10 cellular contexts compared by ENCODE assay signal in the genomic region with DNA sequence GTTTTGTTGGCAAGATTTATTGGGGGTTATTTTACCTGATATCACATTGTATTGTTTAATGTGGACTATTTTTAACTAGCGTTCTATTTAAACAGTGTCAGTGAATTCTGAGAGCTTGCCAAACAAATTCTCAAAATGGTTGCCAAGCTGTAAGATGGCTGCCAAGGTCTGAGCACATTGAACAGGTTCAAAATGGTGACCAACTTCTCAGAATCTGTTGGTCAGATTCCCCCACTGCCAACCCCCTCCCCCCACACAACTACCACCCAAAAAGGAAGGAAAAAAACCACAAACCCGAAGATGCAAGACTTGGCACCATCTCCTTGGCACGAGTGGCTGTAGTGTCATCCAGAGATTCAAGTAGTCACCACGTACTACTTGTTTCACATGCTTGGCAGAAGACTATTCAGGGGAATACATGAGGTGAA.
DNase-seq lines count a peak whose midpoint lies in the region; ATAC-seq, FAIRE-seq and TF ChIP-seq lines count a peak whose summit lies in the region.
"Had no signal": no experiment of that assay in that cellular context is flagged by ENCODE, and none has a peak within 500 bp of the region (broad histone marks: within the 10 kb centered on the region; RNA-seq: fewer than 3 reads in every experiment).

No MANE protein-coding gene starts in this region.

- peak; percentile 3 for DNase-seq in NB4 (ENCODE audit: low read depth)
- no peak for DNase-seq in GM12878 (ENCODE audit: low read depth, low spot score)
- DNase-seq in left colon, result peak; percentile 42 to 44
- no peak for DNase-seq in Caco-2
- no peak for DNase-seq in pons (ENCODE audit: low spot score)
- DNase-seq in dedifferentiated amniotic fluid mesenchymal stem cell (ENCODE audit: extremely low spot score), result no peak
- DNase-seq in natural killer cell treated with Interleukin-12 subunit alpha and Interleukin-12 subunit beta and Interleukin-15 and Interleukin-18, amount 100 ng/mL, for 72 hours (ENCODE audit: low spot score), result no peak
- DNase-seq: activated CD4-positive, alpha-beta T cell treated with anti-CD3 and anti-CD28 coated beads for 4 hours had no signal

- no peak for TF ChIP-seq RAD21 in GM12878 (IDR thresholded peaks at IDR 0.05; ENCODE audit: insufficient read depth, low read depth, low read length)

- H3K27me3 ChIP-seq in GM12878 (replicated peaks in 1 of 2; ENCODE audit: control insufficient read depth in 2 of 2, insufficient read depth in 2 of 2, low read length in 1 of 2) (no peaks in the 10 kb centered on the region), subcutaneous abdominal adipose tissue (ENCODE audit: control insufficient read depth in 5 of 5, insufficient read depth in 4 of 5, low read length in 5 of 5) (no peaks in the 10 kb centered on the region), Caco-2 (replicated peaks; ENCODE audit: control insufficient read depth, insufficient read depth, low read length) (no peaks in the 10 kb centered on the region)

- H3K79me2 ChIP-seq in GM12878 (ENCODE audit: control insufficient read depth, insufficient read depth, low read length), result no peaks in the 10 kb centered on the region

- no peak overlapping the region for H3K4me3 Mint-ChIP-seq in Caco-2 (ENCODE audit: unreplicated experiment)
- no peak overlapping the region for H3K4me3 Mint-ChIP-seq in natural killer cell treated with Interleukin-12 subunit alpha and Interleukin-12 subunit beta and Interleukin-15 and Interleukin-18, amount 100 ng/mL, for 72 hours

- H3K27me3 Mint-ChIP-seq in Caco-2 (ENCODE audit: insufficient read depth, unreplicated experiment), result no peaks in the 10 kb centered on the region
- peaks cover 0 to 14% of the 10 kb centered on the region in 2 donors for H3K27me3 Mint-ChIP-seq in natural killer cell treated with Interleukin-12 subunit alpha and Interleukin-12 subunit beta and Interleukin-15 and Interleukin-18, amount 100 ng/mL, for 72 hours

- no peaks in the 10 kb centered on the region for H3K9me3 Mint-ChIP-seq in Caco-2 (ENCODE audit: unreplicated experiment)
- no peaks in the 10 kb centered on the region for H3K9me3 Mint-ChIP-seq in natural killer cell treated with Interleukin-12 subunit alpha and Interleukin-12 subunit beta and Interleukin-15 and Interleukin-18, amount 100 ng/mL, for 72 hours

- RAD21 ChIA-PET in GM12878 (lab: Charles Lee; ENCODE audit: unreplicated experiment), result interaction anchor here (0.8 kb wide), 1 partner anchor 193 kb away, joined by 3 read pairs; no protein-coding TSS in a partner anchor

- H3K4me3 ChIP-seq in NB4 (ENCODE audit: low read depth, low read length) (no peak overlapping the region), GM12878 (no peak overlapping the region), subcutaneous abdominal adipose tissue (ENCODE audit: low read depth in 1 of 5, low read length in 5 of 5) (peak overlapping the region; percentile 45 to 76 (median 50)), Caco-2 (ENCODE audit: low read depth, low read length) (no peak overlapping the region)

- H3K9ac ChIP-seq in GM12878 (ENCODE audit: control insufficient read depth, insufficient read depth, low read length), result no peak overlapping the region
- H3K9ac ChIP-seq in subcutaneous abdominal adipose tissue (ENCODE audit: low read length in 5 of 5), result peak overlapping the region; percentile 11 to 70 (median 40)

- H3K9me3 ChIP-seq in GM12878 (replicated peaks; ENCODE audit: control insufficient read depth, insufficient read depth, low read length) (no peaks in the 10 kb centered on the region), subcutaneous abdominal adipose tissue (ENCODE audit: control insufficient read depth in 5 of 5, low read length in 5 of 5) (no peaks in the 10 kb centered on the region), Caco-2 (no peaks in the 10 kb centered on the region)

- TF ChIP-seq EP300 in GM12878 (IDR thresholded peaks at IDR 0.05; ENCODE audit: borderline replicate concordance in 1 of 2, control insufficient read depth in 1 of 2, low read depth in 2 of 2, low read length in 2 of 2), result no peak

- no peaks in the 10 kb centered on the region for H3K36me3 Mint-ChIP-seq in Caco-2 (ENCODE audit: insufficient read depth, unreplicated experiment)
- H3K36me3 Mint-ChIP-seq in natural killer cell treated with Interleukin-12 subunit alpha and Interleukin-12 subunit beta and Interleukin-15 and Interleukin-18, amount 100 ng/mL, for 72 hours, result no peaks in the 10 kb centered on the region

- no peak overlapping the region for H3K4me2 ChIP-seq in GM12878 (ENCODE audit: control insufficient read depth, insufficient read depth)

- FAIRE-seq in GM12878 (lab: Jason Lieb, UNC), result no peak
- FAIRE-seq: colon had no signal

- no peaks in the 10 kb centered on the region for H4K20me1 ChIP-seq in GM12878 (ENCODE audit: control insufficient read depth, insufficient read depth)

- BruUV-seq in GM12878 (replicated peaks; lab: Mats Ljungman, UMichigan) (no TSS peak), Caco-2 (replicated peaks; lab: Mats Ljungman, UMichigan) (no TSS peak)

- CTCF ChIA-PET in GM12878 (lab: Yijun Ruan, JAX), result no interaction called here
- CTCF ChIA-PET in Caco-2 (lab: Charles Lee), result no interaction called here

- whole genome bisulfite sequencing in GM12878 (ENCODE audit: insufficient coverage, insufficient replicate concordance, low lambda C conversion rate, missing lambda C conversion rate), result 9% methylated on average over 4 of the region's 4 CpGs

- H3K4me1 ChIP-seq in GM12878 (ENCODE audit: control insufficient read depth, insufficient read depth, low read length), result no peaks in the 10 kb centered on the region
- peaks cover 0 to 26% (median 21%) of the 10 kb centered on the region in 5 donors for H3K4me1 ChIP-seq in subcutaneous abdominal adipose tissue (ENCODE audit: control insufficient read depth in 5 of 5, insufficient read depth in 5 of 5, low read length in 5 of 5)
- H3K4me1 ChIP-seq in Caco-2, result no peaks in the 10 kb centered on the region

- H2AFZ ChIP-seq in GM12878 (ENCODE audit: control insufficient read depth, low read depth, low read length), result no peak overlapping the region

- ATAC-seq in GM12878 (no peak), left colon (peak; percentile 79)
- ATAC-seq in natural killer cell treated with Interleukin-12 subunit alpha and Interleukin-12 subunit beta and Interleukin-15 and Interleukin-18, amount 100 ng/mL, for 72 hours, result no peak

- no peak overlapping the region for H3K27ac Mint-ChIP-seq in Caco-2 (ENCODE audit: unreplicated experiment)
- no peak overlapping the region for H3K27ac Mint-ChIP-seq in natural killer cell treated with Interleukin-12 subunit alpha and Interleukin-12 subunit beta and Interleukin-15 and Interleukin-18, amount 100 ng/mL, for 72 hours

- no peak for TF ChIP-seq POLR2A in NB4 (IDR thresholded peaks at IDR 0.05; ENCODE audit: extremely low read depth, insufficient read length)
- no peak for TF ChIP-seq POLR2A in GM12878 (IDR thresholded peaks at IDR 0.05; ENCODE audit: low read depth, low read length)

- intact Hi-C loops in GM12878 (cut with micrococcal nuclease; ENCODE audit: unreplicated experiment) (no loop called here), left colon (cut with DNase I, micrococcal nuclease) (no loop called here), Caco-2 (cut with micrococcal nuclease; ENCODE audit: unreplicated experiment) (no loop called here)

- in situ Hi-C loops in GM12878 (cut with MboI), result no loop called here

- H3K36me3 ChIP-seq in GM12878 (ENCODE audit: control insufficient read depth in 2 of 2, insufficient read depth in 2 of 2, low read length in 1 of 2) (no peaks in the 10 kb centered on the region), subcutaneous abdominal adipose tissue (ENCODE audit: control insufficient read depth in 5 of 5, insufficient read depth in 5 of 5, low read length in 5 of 5) (no peaks in the 10 kb centered on the region), Caco-2 (ENCODE audit: control insufficient read depth, insufficient read depth, low read length) (no peaks in the 10 kb centered on the region)

- SMC1A ChIA-PET in GM12878 (lab: Charles Lee; ENCODE audit: uncharacterized antibody, unreplicated experiment), result no interaction called here

- POLR2A ChIA-PET in GM12878 (lab: Charles Lee) (no interaction called here), Caco-2 (lab: Charles Lee) (no interaction called here)

- no peak for TF ChIP-seq CTCF in NB4 (IDR thresholded peaks at IDR 0.05; ENCODE audit: low read depth, low read length)
- no peak for TF ChIP-seq CTCF in GM12878 (IDR thresholded peaks at IDR 0.05 in 2 of 3, conservative IDR thresholded peaks at IDR 0.05 in 1 of 3; ENCODE audit: control insufficient read depth in 2 of 3, extremely low read depth in 1 of 3, insufficient read depth in 1 of 3, low read depth in 3 of 3, low read length in 3 of 3)
- TF ChIP-seq CTCF in Caco-2 (IDR thresholded peaks at IDR 0.05; ENCODE audit: insufficient read depth in 1 of 2, low read depth in 1 of 2, low read length in 1 of 2, severe bottlenecking in 1 of 2, unreplicated experiment in 1 of 2), result no peak

- H3K27ac ChIP-seq in GM12878 (ENCODE audit: control insufficient read depth, insufficient read depth) (no peak overlapping the region), subcutaneous abdominal adipose tissue (ENCODE audit: low read depth, low read length) (peak overlapping the region; percentile 84)

- no peaks in the 10 kb centered on the region for H3K4me1 Mint-ChIP-seq in Caco-2 (ENCODE audit: low read depth, unreplicated experiment)
- peaks cover 0 to 2% of the 10 kb centered on the region in 2 donors for H3K4me1 Mint-ChIP-seq in natural killer cell treated with Interleukin-12 subunit alpha and Interleukin-12 subunit beta and Interleukin-15 and Interleukin-18, amount 100 ng/mL, for 72 hours (ENCODE audit: low read depth in 2 of 2)

TF ChIP-seq in GM12878, 131 proteins besides CTCF, POLR2A, EP300 and RAD21:
- TF ChIP-seq GABPA (IDR thresholded peaks at IDR 0.05; ENCODE audit: low read depth), result no peak
- TF ChIP-seq YY1 (IDR thresholded peaks at IDR 0.05; ENCODE audit: low read depth, low read length), result peak; percentile 71; the same call in 1 of the 2 replicates
- no peak for TF ChIP-seq IRF4 (IDR thresholded peaks at IDR 0.05; ENCODE audit: low read depth, low read length)

Comparison
In these comparisons a context has a peak if more than half of its experiments do, and no peak if none do; other contexts are left out.
1. DNase-seq: peak in NB4 (single experiment) and left colon (2 of 2); none in GM12878 (single experiment), Caco-2 (0 of 2), pons (single experiment), dedifferentiated amniotic fluid mesenchymal stem cell (single experiment) and natural killer cell treated with Interleukin-12 subunit alpha and Interleukin-12 subunit beta and Interleukin-15 and Interleukin-18, amount 100 ng/mL, for 72 hours (single experiment).
2. H3K4me3 ChIP-seq: peak in subcutaneous abdominal adipose tissue (5 of 5); none in NB4 (single experiment), GM12878 (single experiment) and Caco-2 (single experiment).